8 cellular contexts compared by ENCODE assay signal in genomic region chr4:184824081-184824775, GRCh38. TPM values are rescaled to one million over a fixed set of nuclear protein-coding genes. Genes with fewer than 3 reads are reported as not detected.
DNase-seq lines count a peak whose midpoint lies in the region; ATAC-seq and TF ChIP-seq lines count a peak whose summit lies in the region.

No MANE protein-coding gene starts in this region.

- H3K36me3 Mint-ChIP-seq in MCF 10A (ENCODE audit: insufficient read depth, unreplicated experiment) (peaks cover 22% of the 10 kb centered on the region), neural crest cell (ENCODE audit: low read depth) (no peaks in the 10 kb centered on the region)

- peak; percentile 48 for DNase-seq in GM06990 (ENCODE audit: extremely low read depth, insufficient read length)
- DNase-seq in MCF 10A (ENCODE audit: unreplicated experiment), result no peak
- no peak for DNase-seq in neural crest cell (ENCODE audit: low read depth, low spot score)
- no peak for DNase-seq in stimulated activated CD4-positive, alpha-beta T cell treated with anti-CD3 and anti-CD28 coated beads, Interleukin-2, amount 100 ng/mL, for 48 hours
- no peak for DNase-seq in stimulated activated CD4-positive, alpha-beta T cell treated with anti-CD3 and anti-CD28 coated beads, Interleukin-4, amount 100 ng/mL, for 1 hour
- no peak for DNase-seq in NCI-H146 treated with DMSO at 0.1 percent for 48 hours (lab: John Stamatoyannopoulos, UW; ENCODE audit: unreplicated experiment)

- peak overlapping the region; percentile 87 for H3K4me3 Mint-ChIP-seq in MCF 10A (ENCODE audit: unreplicated experiment)
- H3K4me3 Mint-ChIP-seq in neural crest cell, result peak overlapping the region; percentile 92

- TF ChIP-seq CTCF in GM06990 (IDR thresholded peaks at IDR 0.05; ENCODE audit: insufficient read depth, low read length, poor library complexity, severe bottlenecking) (no peak), MCF 10A (IDR thresholded peaks at IDR 0.05; ENCODE audit: unreplicated experiment) (no peak), neural crest cell (conservative IDR thresholded peaks at IDR 0.05) (no peak)

- H3K4me1 Mint-ChIP-seq in MCF 10A (ENCODE audit: insufficient read depth, unreplicated experiment), result peaks cover 27% of the 10 kb centered on the region
- peaks cover 13% of the 10 kb centered on the region for H3K4me1 Mint-ChIP-seq in neural crest cell

- POLR2A ChIA-PET in MCF 10A (lab: Yijun Ruan, JAX), result interaction anchor here (0.6 to 4.0 kb wide), 10 partner anchors 8 to 154 kb away, joined by 3 to 62 read pairs (median 6); partner anchors contain the start of gene CENPU

- no peaks in the 10 kb centered on the region for H3K27me3 ChIP-seq in GM06990 (replicated peaks; ENCODE audit: control insufficient read depth, insufficient read depth, low read length)

- BruUV-seq in MCF 10A (replicated peaks; lab: Mats Ljungman, UMichigan), result no TSS peak

- CTCF ChIA-PET in MCF 10A (lab: Yijun Ruan, JAX), result no interaction called here

- H3K36me3 ChIP-seq in GM06990 (ENCODE audit: control insufficient read depth, insufficient read depth, low read length), result no peaks in the 10 kb centered on the region

- H3K27me3 Mint-ChIP-seq in MCF 10A (ENCODE audit: insufficient read depth, unreplicated experiment) (no peaks in the 10 kb centered on the region), neural crest cell (ENCODE audit: low read depth) (peaks cover 72% of the 10 kb centered on the region)

- H3K9me3 Mint-ChIP-seq in MCF 10A (ENCODE audit: unreplicated experiment) (no peaks in the 10 kb centered on the region), neural crest cell (no peaks in the 10 kb centered on the region)

- peak overlapping the region; percentile 72 for H3K4me3 ChIP-seq in GM06990 (replicated peaks; ENCODE audit: low read depth, low read length)

- intact Hi-C loops in MCF 10A (cut with micrococcal nuclease), result no loop called here

- H3K27ac Mint-ChIP-seq in MCF 10A (ENCODE audit: low read depth, unreplicated experiment) (peak overlapping the region; percentile 50), neural crest cell (ENCODE audit: unreplicated experiment) (no peak overlapping the region)

- peak; percentile 13 for ATAC-seq in HG02885 (IDR thresholded peaks at IDR 0.05; ENCODE audit: poor library complexity, unreplicated experiment)
- no peak for ATAC-seq in HG03280 (IDR thresholded peaks at IDR 0.05; ENCODE audit: unreplicated experiment)

RNA-seq across cellular contexts. Expression of gene ACSL1, which starts 1.5 kb away (rescaled TPM):
- total RNA-seq in MCF 10A (2022) (99.5 and 105 TPM in 2 replicates), neural crest cell (10.4 and 10.6 TPM in 2 replicates)
